11 cellular contexts compared by ENCODE assay signal in genomic region chr5:135126688-135127603, GRCh38.
DNase-seq lines count a peak whose midpoint lies in the region; ATAC-seq, FAIRE-seq and TF ChIP-seq lines count a peak whose summit lies in the region.
"Had no signal": no experiment of that assay in that cellular context is flagged by ENCODE, and none has a peak within 500 bp of the region (broad histone marks: within the 10 kb centered on the region; RNA-seq: fewer than 3 reads in every experiment).

No MANE protein-coding gene starts in this region.

- no peaks in the 10 kb centered on the region for H3F3A ChIP-seq in GM23338 (replicated peaks; ENCODE audit: low read depth)

- POLR2A ChIA-PET in HEK293 (lab: Yijun Ruan, JAX), result no interaction called here

- no peak overlapping the region for H3K4me2 ChIP-seq in GM23338
- H3K4me2 ChIP-seq: KMS-11 had no signal

- H3K4me3 Mint-ChIP-seq in GM23338, result no peak overlapping the region

- H3K27me3 ChIP-seq in small intestine (ENCODE audit: control insufficient read depth in 2 of 2, insufficient read depth in 2 of 2, low read length in 2 of 2) (no peaks in the 10 kb centered on the region), GM23338 (ENCODE audit: insufficient read depth) (no peaks in the 10 kb centered on the region)

- FAIRE-seq in small intestine (lab: Jason Lieb, UNC), result no peak

- H2AFZ ChIP-seq in GM23338, result no peak overlapping the region

- H3K9me3 ChIP-seq in HEK293 (ENCODE audit: control insufficient read depth, insufficient read depth, low read depth, low read length) (no peaks in the 10 kb centered on the region), small intestine (ENCODE audit: control insufficient read depth, low read depth) (no peaks in the 10 kb centered on the region)

- no peak overlapping the region for H3K4me3 ChIP-seq in HEK293 (ENCODE audit: low read depth, low read length)
- no peak overlapping the region for H3K4me3 ChIP-seq in small intestine (ENCODE audit: low read depth in 1 of 2, low read length in 2 of 2)
- no peak overlapping the region for H3K4me3 ChIP-seq in coronary artery
- no peak overlapping the region for H3K4me3 ChIP-seq in GM23338

- DNase-seq in NCI-H2029 (lab: John Stamatoyannopoulos, UW) (peak; percentile 51), epithelial cell of prostate (ENCODE audit: low read depth, low spot score) (no peak), small intestine (peak; percentile 51), coronary artery (ENCODE audit: low spot score) (no peak), NCI-H345 (lab: John Stamatoyannopoulos, UW) (no peak), GM23338 (ENCODE audit: low spot score) (no peak)
- DNase-seq: activated CD4-positive, CD25-positive, alpha-beta regulatory T cell; NCI-H774; retina had no signal

- no peak overlapping the region for H3K27ac ChIP-seq in HEK293 (ENCODE audit: extremely low read depth, low read depth, low read length)
- peak overlapping the region; percentile 82 for H3K27ac ChIP-seq in epithelial cell of prostate
- peak overlapping the region in 1 of 2 donors; percentile 49 for H3K27ac ChIP-seq in small intestine (ENCODE audit: low read depth in 1 of 2, low read length in 1 of 2)
- no peak overlapping the region for H3K27ac ChIP-seq in coronary artery
- H3K27ac ChIP-seq in GM23338 (ENCODE audit: low read depth), result no peak overlapping the region
- H3K27ac ChIP-seq: KMS-11 had no signal

- H3K4me1 ChIP-seq in HEK293 (ENCODE audit: control insufficient read depth, insufficient read depth, low read length) (0 out of 2 replicates have a peak, but pooled peaks cover 3% of the 10 kb centered on the region), small intestine (ENCODE audit: control insufficient read depth in 2 of 2, insufficient read depth in 1 of 2, low read depth in 1 of 2, low read length in 1 of 2) (peaks cover 9 to 12% of the 10 kb centered on the region in 2 donors), GM23338 (ENCODE audit: insufficient read depth) (no peaks in the 10 kb centered on the region)

- H3K79me2 ChIP-seq in GM23338 (replicated peaks; ENCODE audit: insufficient read depth), result no peaks in the 10 kb centered on the region

- H3K9me2 ChIP-seq in GM23338 (ENCODE audit: insufficient read depth), result no peaks in the 10 kb centered on the region; the same call in 1 of the 2 replicates

- peaks cover 6% of the 10 kb centered on the region for H3K27me3 Mint-ChIP-seq in GM23338 (ENCODE audit: insufficient read depth, low read depth, poor library complexity)

- no peak for ATAC-seq in GM23338

- H3K36me3 ChIP-seq in HEK293 (ENCODE audit: control insufficient read depth in 2 of 2, insufficient read depth in 1 of 2, low read length in 2 of 2) (no peaks in the 10 kb centered on the region), small intestine (ENCODE audit: control insufficient read depth in 2 of 2, insufficient read depth in 2 of 2, low read length in 2 of 2) (no peaks in the 10 kb centered on the region), GM23338 (ENCODE audit: insufficient read depth) (no peaks in the 10 kb centered on the region)

- H3K4me1 Mint-ChIP-seq in GM23338, result no peaks in the 10 kb centered on the region

- H3K27ac Mint-ChIP-seq in GM23338, result no peak overlapping the region

- TF ChIP-seq CTCF in HEK293 (tag by site-specific recombination; IDR thresholded peaks at IDR 0.05) (no peak), coronary artery (IDR thresholded peaks at IDR 0.05) (no peak), GM23338 (conservative IDR thresholded peaks at IDR 0.05; ENCODE audit: low read depth in 2 of 2) (no peak)

- CTCF ChIA-PET in HEK293 (lab: Yijun Ruan, JAX), result no interaction called here

- no peaks in the 10 kb centered on the region for H3K36me3 Mint-ChIP-seq in GM23338 (ENCODE audit: low read depth)

- WGBS in small intestine, 3 donors, result 19 to 46% (median 27%) methylated on average over 14 of the region's 14 CpGs

- H4K20me1 ChIP-seq in GM23338 (replicated peaks; ENCODE audit: insufficient read depth), result no peaks in the 10 kb centered on the region

- no peaks in the 10 kb centered on the region for H3K9me3 Mint-ChIP-seq in GM23338

TF ChIP-seq in HEK293, 187 proteins besides CTCF, POLR2A, EP300 and RAD21 (continues in another document):
- TF ChIP-seq ZSCAN30 (tag by site-specific recombination; IDR thresholded peaks at IDR 0.05) (no peak), PRDM6 (tag by site-specific recombination; IDR thresholded peaks at IDR 0.05) (no peak), GLI4 (tag by site-specific recombination; IDR thresholded peaks at IDR 0.05) (no peak), TRIM28 (IDR thresholded peaks at IDR 0.05; ENCODE audit: borderline replicate concordance, low read length) (no peak), ZNF664 (tag by site-specific recombination; IDR thresholded peaks at IDR 0.05) (no peak), KLF9 (tag by site-specific recombination; IDR thresholded peaks at IDR 0.05; ENCODE audit: low read depth) (no peak), ZNF24 (tag by site-specific recombination; IDR thresholded peaks at IDR 0.05) (no peak), HOXA7 (CRISPR knock-in tag; IDR thresholded peaks at IDR 0.05; ENCODE audit: borderline replicate concordance) (no peak), ZNF37A (tag by site-specific recombination; IDR thresholded peaks at IDR 0.05) (no peak), ZBTB17 (tag by site-specific recombination; IDR thresholded peaks at IDR 0.05) (peak; percentile 63), KLF7 (tag by site-specific recombination; IDR thresholded peaks at IDR 0.05; ENCODE audit: borderline replicate concordance) (no peak), OSR2 (tag by site-specific recombination; IDR thresholded peaks at IDR 0.05) (peak; percentile 53; the same call in 1 of the 2 replicates), ZNF768 (tag by site-specific recombination; IDR thresholded peaks at IDR 0.05) (no peak)

TF ChIP-seq in GM23338, 12 proteins besides CTCF, POLR2A, EP300 and RAD21 (continues in another document):
- TF ChIP-seq NANOG (IDR thresholded peaks at IDR 0.05; ENCODE audit: borderline replicate concordance) (no peak), ZNF331 (CRISPR knock-in tag; IDR thresholded peaks at IDR 0.05; ENCODE audit: low read depth) (no peak), POLR2AphosphoS5 (IDR thresholded peaks at IDR 0.05; ENCODE audit: low read depth) (no peak), REST (IDR thresholded peaks at IDR 0.05; ENCODE audit: unreplicated experiment) (no peak), JUNB (IDR thresholded peaks at IDR 0.05; ENCODE audit: unreplicated experiment) (no peak)

Comparison
In these comparisons a context has a peak if more than half of its experiments do, and no peak if none do; other contexts are left out.
1. DNase-seq: peak in NCI-H2029 (single experiment) and small intestine (single experiment); none in epithelial cell of prostate (single experiment), coronary artery (single experiment), NCI-H345 (single experiment) and GM23338 (single experiment).